ENCODE assay signal across 8 cellular contexts in the genomic region with DNA sequence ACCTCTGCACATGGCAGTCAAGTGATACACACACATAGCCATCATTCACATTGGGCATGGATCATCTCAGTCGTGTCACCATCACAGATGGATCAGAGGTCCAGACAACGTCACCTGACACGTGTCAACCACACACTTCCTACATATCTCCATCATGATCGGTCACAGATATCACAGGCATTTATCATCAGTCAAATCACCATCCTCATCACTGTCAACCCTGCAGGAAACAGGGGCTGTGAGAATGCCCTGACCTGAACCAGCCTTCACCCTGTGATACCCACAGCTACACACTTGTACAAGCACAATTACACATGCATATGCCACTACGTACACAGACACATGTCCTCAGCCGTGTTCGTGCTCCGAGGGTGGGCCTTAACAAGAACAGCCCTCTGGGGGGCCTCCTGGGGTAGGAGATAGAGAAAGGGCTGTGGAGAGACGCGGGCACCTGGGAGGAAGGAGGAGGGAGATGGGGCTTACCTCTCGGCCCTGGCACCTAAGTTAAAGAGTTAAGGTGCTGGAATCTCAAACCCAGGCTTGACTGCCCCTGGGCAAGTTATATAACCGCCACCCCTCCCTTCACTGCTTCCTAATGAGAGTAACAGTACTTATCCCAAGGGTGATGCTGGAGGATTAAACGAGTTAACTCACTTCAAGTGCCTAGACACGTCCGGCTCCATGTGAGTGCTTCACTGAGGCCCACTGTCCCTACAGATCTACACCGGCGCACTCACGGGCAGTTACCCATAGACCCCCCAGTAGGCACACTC. TPM values are rescaled to one million over a fixed set of nuclear protein-coding genes. Genes with fewer than 3 reads are reported as not detected.
DNase-seq lines count a peak whose midpoint lies in the region; TF ChIP-seq lines count a peak whose summit lies in the region.

No MANE protein-coding gene starts in this region.

- H3K36me3 ChIP-seq in MG63: peaks cover 2% of the 10 kb centered on the region
- H3K36me3 ChIP-seq in adrenal gland (replicated peaks in 1 of 2): peaks cover 0 to 11% of the 10 kb centered on the region in 2 donors
- peaks cover 0 to 16% (median 12%) of the 10 kb centered on the region in 5 donors for H3K36me3 ChIP-seq in subcutaneous abdominal adipose tissue (ENCODE audit: control insufficient read depth in 5 of 5, insufficient read depth in 5 of 5, low read length in 5 of 5)

- CTCF ChIA-PET in GM10248 (lab: Yijun Ruan, JAX): interaction anchor here (0.8 to 2.1 kb wide), 6 partner anchors 14 to 74 kb away, joined by 3 to 6 read pairs (median 4); no protein-coding TSS in a partner anchor

- no peak for TF ChIP-seq POLR2A in adrenal gland (IDR thresholded peaks at IDR 0.05)

- peak; percentile 23 for TF ChIP-seq CTCF in GM10248 (IDR thresholded peaks at IDR 0.05; ENCODE audit: control extremely low read depth, extremely low read depth, low read depth, missing control alignments)
- no peak for TF ChIP-seq CTCF in adrenal gland (IDR thresholded peaks at IDR 0.05)

- H3K27ac ChIP-seq in adrenal gland (peak overlapping the region; percentile 41 to 100 (median 87)), subcutaneous abdominal adipose tissue (ENCODE audit: low read depth, low read length) (peak overlapping the region; percentile 91)

- H3K4me1 ChIP-seq in adrenal gland (replicated peaks in 1 of 2) (peaks cover 22 to 40% of the 10 kb centered on the region in 2 donors), subcutaneous abdominal adipose tissue (ENCODE audit: control insufficient read depth in 5 of 5, insufficient read depth in 5 of 5, low read length in 5 of 5) (peaks cover 18 to 65% (median 59%) of the 10 kb centered on the region in 5 donors)

- POLR2A ChIA-PET in GM10248 (lab: Yijun Ruan, JAX): no interaction called here

- H3K9ac ChIP-seq in subcutaneous abdominal adipose tissue (ENCODE audit: low read length in 5 of 5): peak overlapping the region; percentile 89 to 98 (median 92)

- DNase-seq in GM10248 (ENCODE audit: extremely low spot score) (no peak), MG63 (no peak), adrenal gland (no peak), iris pigment epithelial cell (ENCODE audit: low read depth) (peak; percentile 33), SIG-M5 (lab: John Stamatoyannopoulos, UW) (no peak), DMS153 (lab: John Stamatoyannopoulos, UW) (no peak), NCI-H1417 (lab: John Stamatoyannopoulos, UW) (no peak)

- WGBS in adrenal gland, 4 donors: 10 to 14% (median 11%) methylated on average over 17 to 18 of the region's 18 CpGs

- no peaks in the 10 kb centered on the region for H3K9me3 ChIP-seq in MG63
- no peaks in the 10 kb centered on the region for H3K9me3 ChIP-seq in adrenal gland (replicated peaks in 1 of 3)
- H3K9me3 ChIP-seq in subcutaneous abdominal adipose tissue (ENCODE audit: control insufficient read depth in 5 of 5, low read length in 5 of 5): no peaks in the 10 kb centered on the region

- H3K4me3 ChIP-seq in MG63 (peak overlapping the region; percentile 64), adrenal gland (peak overlapping the region; percentile 47 to 99 (median 78)), subcutaneous abdominal adipose tissue (ENCODE audit: low read depth in 1 of 5, low read length in 5 of 5) (peak overlapping the region; percentile 73 to 94 (median 84))

- H3K27me3 ChIP-seq in MG63 (no peaks in the 10 kb centered on the region), adrenal gland (no peaks in the 10 kb centered on the region), subcutaneous abdominal adipose tissue (ENCODE audit: control insufficient read depth in 5 of 5, insufficient read depth in 4 of 5, low read length in 5 of 5) (no peaks in the 10 kb centered on the region)

- intact Hi-C loops in adrenal gland (cut with DNase I): no loop called here

RNA-seq across cellular contexts. Expression of gene SLC12A4, which starts 1.1 kb away (rescaled TPM):
- total RNA-seq in MG63 (2014; rRNA removed; shearing (Covaris generic); ENCODE audit: low replicate concordance): 11.9 and 12.3 TPM in 2 replicates
- total RNA-seq in adrenal gland: 100 to 1,000 TPM in 1 of 8 donors, 10 to 100 TPM in 7; 54.8 to 101 (median 77.7) TPM
- 100 to 1,000 TPM in 1 of 3 donors, 10 to 100 TPM in 2; 39.6 to 111 (median 47.0) TPM for polyA plus RNA-seq in adrenal gland

RNA-seq across cellular contexts. Expression of gene DPEP3, which starts 12.9 kb away (rescaled TPM):
- not detected in 2 replicates for total RNA-seq in MG63 (2014; rRNA removed; shearing (Covaris generic); ENCODE audit: low replicate concordance)
- total RNA-seq in adrenal gland: under 1 TPM in 1 of 8 donors, not detected in 7; 0.11 TPM
- polyA plus RNA-seq in adrenal gland: under 1 TPM; 0.07 to 0.32 (median 0.11) TPM

RNA-seq across cellular contexts. Expression of gene LCAT, which starts 23.4 kb away (rescaled TPM):
- 0.16 TPM in 1 of 2 replicates, not detected in the other for total RNA-seq in MG63 (2014; rRNA removed; shearing (Covaris generic); ENCODE audit: low replicate concordance)
- total RNA-seq in adrenal gland: 10 to 100 TPM in 4 of 8 donors, 1 to 10 TPM in 4; 4.1 to 27.6 (median 12.6) TPM
- polyA plus RNA-seq in adrenal gland: 100 to 1,000 TPM in 1 of 3 donors, 10 to 100 TPM in 1, 1 to 10 TPM in 1; 3.0 to 240 (median 91.1) TPM

RNA-seq across cellular contexts. Expression of gene PSMB10, which starts 30.7 kb away (rescaled TPM):
- 8.8 and 12.7 TPM in 2 replicates for total RNA-seq in MG63 (2014; rRNA removed; shearing (Covaris generic); ENCODE audit: low replicate concordance)
- total RNA-seq in adrenal gland: 10 to 100 TPM; 42.0 to 71.9 (median 59.1) TPM
- polyA plus RNA-seq in adrenal gland: 100 to 1,000 TPM in 2 of 3 donors, 10 to 100 TPM in 1; 12.6 to 315 (median 305) TPM

RNA-seq across cellular contexts. Expression of gene DPEP2, which starts 31.9 kb away (rescaled TPM):
- total RNA-seq in MG63 (2014; rRNA removed; shearing (Covaris generic); ENCODE audit: low replicate concordance): not detected in 2 replicates
- total RNA-seq in adrenal gland: 1 to 10 TPM in 6 of 8 donors, under 1 TPM in 2; 0.35 to 2.0 (median 1.6) TPM
- 1 to 10 TPM in 2 of 3 donors, under 1 TPM in 1; 0.27 to 8.4 (median 1.2) TPM for polyA plus RNA-seq in adrenal gland
